In the genomic region with DNA sequence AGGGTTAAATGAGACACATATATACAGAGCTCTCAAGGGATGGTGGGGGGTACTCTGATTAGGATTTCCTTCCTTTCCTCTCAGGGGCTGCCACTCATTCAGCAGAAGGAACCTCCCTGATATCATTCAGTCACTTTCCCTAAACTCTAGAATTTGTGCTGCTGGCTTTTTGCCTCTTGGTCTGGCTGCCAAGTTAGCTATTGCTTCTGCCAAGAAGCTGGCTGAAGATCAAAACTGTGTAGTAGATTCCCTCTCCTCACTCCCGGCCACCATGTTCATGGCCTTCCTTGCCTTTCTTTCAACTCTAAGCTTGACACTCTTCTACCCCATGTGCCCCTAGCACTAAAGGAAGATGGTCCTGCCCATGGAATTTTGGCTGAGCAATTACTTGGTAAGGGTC, we compare ENCODE assay signal across 24 cellular contexts. TPM values are rescaled to one million over a fixed set of nuclear protein-coding genes. Genes with fewer than 3 reads are reported as not detected.
DNase-seq lines count a peak whose midpoint lies in the region; ATAC-seq and TF ChIP-seq lines count a peak whose summit lies in the region.
"Had no signal": no experiment of that assay in that cellular context is flagged by ENCODE, and none has a peak within 500 bp of the region (broad histone marks: within the 10 kb centered on the region; RNA-seq: fewer than 3 reads in every experiment).

No MANE protein-coding gene starts in this region.

- H3K27me3 ChIP-seq in right atrium auricular region (no peaks in the 10 kb centered on the region), body of pancreas (peaks cover 0 to 13% of the 10 kb centered on the region in 2 donors), thyroid gland (no peaks in the 10 kb centered on the region)
- H3K27me3 ChIP-seq: BLaER1 treated with 17β-estradiol and CSF1 and Interleukin-3, amounts not matched to agents 10 nM and 100 nM had no signal

- no peaks in the 10 kb centered on the region for H3K36me3 Mint-ChIP-seq in endothelial cell (ENCODE audit: low read depth, unreplicated experiment)
- H3K36me3 Mint-ChIP-seq: CD8-positive, alpha-beta memory T cell had no signal

- H3K27ac Mint-ChIP-seq in endothelial cell (ENCODE audit: unreplicated experiment) = no peak overlapping the region
- H3K27ac Mint-ChIP-seq: CD8-positive, alpha-beta memory T cell had no signal

- DNase-seq in left ventricle myocardium superior (no peak), right atrium auricular region (ENCODE audit: low spot score) (no peak), body of pancreas (peak in 3 of 4 donors; percentile 21 to 50 (median 26)), left lobe of liver (ENCODE audit: low spot score) (no peak), thyroid gland (peak; percentile 11 to 40), endothelial cell (ENCODE audit: low spot score) (no peak), NCI-H1092 treated with DMSO at 0.1 percent for 48 hours (lab: John Stamatoyannopoulos, UW) (no peak)
- DNase-seq in activated CD4-positive, alpha-beta T cell treated with anti-CD3 and anti-CD28 coated beads for 1 hour = no peak
- DNase-seq: CD8-positive, alpha-beta memory T cell; DND-41; IMR-90; NCI-H1048; NCI-H2081; NCI-H2171 treated with DMSO at 0.1 percent for 48 hours; NCI-H510A treated with DMSO at 0.1 percent for 48 hours; NCI-H774; PC-3; RPMI8226; SIG-M5 had no signal

- 12 to 13% methylated on average over 1 of the region's 1 CpG for WGBS in body of pancreas, 2 donors
- 19 to 35% methylated on average over 1 of the region's 1 CpG for WGBS in thyroid gland, 2 donors

- TF ChIP-seq CTCF in right atrium auricular region (IDR thresholded peaks at IDR 0.05) (no peak), body of pancreas (IDR thresholded peaks at IDR 0.05) (no peak), thyroid gland (IDR thresholded peaks at IDR 0.05) (no peak), endothelial cell (IDR thresholded peaks at IDR 0.05; ENCODE audit: unreplicated experiment) (no peak)

- H3K9me3 ChIP-seq in right atrium auricular region (no peaks in the 10 kb centered on the region), body of pancreas (no peaks in the 10 kb centered on the region), thyroid gland (no peaks in the 10 kb centered on the region)
- H3K9me3 ChIP-seq: A549; BLaER1 treated with 17β-estradiol and CSF1 and Interleukin-3, amounts not matched to agents 10 nM and 100 nM had no signal

- H3K4me3 ChIP-seq in right atrium auricular region (no peak overlapping the region), body of pancreas (no peak overlapping the region), thyroid gland (replicated peaks in 1 of 3) (no peak overlapping the region)
- H3K4me3 ChIP-seq: A549; BLaER1 treated with 17β-estradiol and CSF1 and Interleukin-3, amounts not matched to agents 10 nM and 100 nM had no signal

- peak; percentile 23 for ATAC-seq in left ventricle myocardium superior
- no peak for ATAC-seq in body of pancreas
- peak; percentile 73 for ATAC-seq in left lobe of liver
- ATAC-seq: A549, PC-3 had no signal

- peaks cover 3% of the 10 kb centered on the region for H3K27me3 Mint-ChIP-seq in endothelial cell (ENCODE audit: unreplicated experiment)

- H3K4me1 Mint-ChIP-seq in endothelial cell (ENCODE audit: unreplicated experiment) = peaks cover 6% of the 10 kb centered on the region
- H3K4me1 Mint-ChIP-seq: CD8-positive, alpha-beta memory T cell had no signal

- H3K27ac ChIP-seq in right atrium auricular region = no peak overlapping the region
- H3K27ac ChIP-seq in body of pancreas = no peak overlapping the region
- no peak overlapping the region for H3K27ac ChIP-seq in thyroid gland
- H3K27ac ChIP-seq: A549; BLaER1 treated with 17β-estradiol and CSF1 and Interleukin-3, amounts not matched to agents 10 nM and 100 nM had no signal

- intact Hi-C loops in left ventricle myocardium superior (cut with micrococcal nuclease) (no loop called here), body of pancreas (cut with DNase I) (no loop called here), thyroid gland (cut with DNase I) (no loop called here)

- H3K9me3 Mint-ChIP-seq in endothelial cell (ENCODE audit: unreplicated experiment) = no peaks in the 10 kb centered on the region
- H3K9me3 Mint-ChIP-seq: CD8-positive, alpha-beta memory T cell had no signal

- TF ChIP-seq POLR2A in body of pancreas (IDR thresholded peaks at IDR 0.05) (no peak), thyroid gland (IDR thresholded peaks at IDR 0.05) (no peak)

- H3K36me3 ChIP-seq in right atrium auricular region (no peaks in the 10 kb centered on the region), body of pancreas (replicated peaks in 1 of 2; ENCODE audit: insufficient read depth in 1 of 2, low read depth in 2 of 2) (no peaks in the 10 kb centered on the region), thyroid gland (no peaks in the 10 kb centered on the region)
- H3K36me3 ChIP-seq: BLaER1 treated with 17β-estradiol and CSF1 and Interleukin-3, amounts not matched to agents 10 nM and 100 nM had no signal

- no peak overlapping the region for H3K4me3 Mint-ChIP-seq in endothelial cell (ENCODE audit: unreplicated experiment)
- H3K4me3 Mint-ChIP-seq: CD8-positive, alpha-beta memory T cell had no signal

- H3K4me1 ChIP-seq in right atrium auricular region (peaks cover 0 to 19% of the 10 kb centered on the region in 2 donors), body of pancreas (no peaks in the 10 kb centered on the region), thyroid gland (peaks cover 0 to 4% of the 10 kb centered on the region in 2 donors)
- H3K4me1 ChIP-seq: A549; BLaER1 treated with 17β-estradiol and CSF1 and Interleukin-3, amounts not matched to agents 10 nM and 100 nM had no signal

RNA-seq across cellular contexts. Expression of a gene that starts 18.7 kb away (rescaled TPM):
- total RNA-seq in left ventricle myocardium superior (not detected), right atrium auricular region (under 1 TPM in 1 of 2 donors, not detected in 1; 0.11 TPM), body of pancreas (not detected), left lobe of liver (not detected), thyroid gland (not detected), endothelial cell (ENCODE audit: unreplicated experiment) (not detected)
- total RNA-seq: CD8-positive, alpha-beta memory T cell; G401; HT1080; IMR-90; MCF 10A; PC-3 had no signal

RNA-seq across cellular contexts. Expression of a gene that starts 51.3 kb away (rescaled TPM):
- not detected for total RNA-seq in left ventricle myocardium superior
- total RNA-seq in right atrium auricular region = not detected
- not detected for total RNA-seq in body of pancreas
- total RNA-seq in left lobe of liver = not detected
- total RNA-seq in thyroid gland = not detected
- 0.26 TPM for total RNA-seq in endothelial cell (ENCODE audit: unreplicated experiment)
- total RNA-seq: CD8-positive, alpha-beta memory T cell; HT1080; IMR-90; MCF 10A; PC-3 had no signal

Comparison
In these comparisons a context has a peak if more than half of its experiments do, and no peak if none do; other contexts are left out.
1. DNase-seq: peak in body of pancreas (3 of 4) and thyroid gland (2 of 2); none in left ventricle myocardium superior (single experiment), right atrium auricular region (single experiment), left lobe of liver (single experiment), endothelial cell (single experiment), NCI-H1092 treated with DMSO at 0.1 percent for 48 hours (single experiment) and activated CD4-positive, alpha-beta T cell treated with anti-CD3 and anti-CD28 coated beads for 1 hour (single experiment).